In genomic region chr10:5930272-5930671, GRCh38 we compare ENCODE assay signal across 27 cellular contexts. TPM values are rescaled to one million over a fixed set of nuclear protein-coding genes. Genes with fewer than 3 reads are reported as not detected.
"Had no signal": no experiment of that assay in that cellular context is flagged by ENCODE, and none has a peak within 500 bp of the region (broad histone marks: within the 10 kb centered on the region; RNA-seq: fewer than 3 reads in every experiment).

No MANE protein-coding gene starts in this region.

- ATAC-seq: esophagus mucosa; gastroesophageal sphincter; left colon; left ventricle myocardium superior; natural killer cell; sciatic nerve; stimulated activated naive CD8-positive, alpha-beta T cell treated with anti-CD3 and anti-CD28 coated beads, Interleukin-15, amount 100 ng/mL, for 72 hours had no signal

- H3K27me3 ChIP-seq: dorsolateral prefrontal cortex, gastroesophageal sphincter, heart right ventricle, neutrophil, pancreas, thyroid gland had no signal

- H3K4me1 ChIP-seq: gastroesophageal sphincter, pancreas, thyroid gland had no signal

- H3K9me3 ChIP-seq: gastroesophageal sphincter, heart right ventricle, neutrophil, pancreas, thyroid gland had no signal

- DNase-seq: effector CD4-positive, alpha-beta T cell; endodermal cell; foreskin fibroblast; glutamatergic neuron; heart right ventricle; hippocampal formation; islet precursor cell; kidney glomerular epithelial cell; left colon; left ventricle myocardium superior; natural killer cell; stimulated activated CD4-positive, alpha-beta T cell treated with anti-CD3 and anti-CD28 coated beads, Interleukin-4, amount 100 ng/mL, for 1 hour; stimulated activated CD8-positive, alpha-beta memory T cell treated with anti-CD3 and anti-CD28 coated beads, Interleukin-4, amount 100 ng/mL, for 48 hours; stimulated activated naive CD4-positive, alpha-beta T cell; stimulated activated naive CD8-positive, alpha-beta T cell treated with anti-CD3 and anti-CD28 coated beads, Interleukin-15, amount 100 ng/mL, for 72 hours; thyroid gland; trophoblast cell had no signal

- H3K27ac ChIP-seq: epithelial cell of prostate, gastroesophageal sphincter, heart right ventricle, neutrophil, pancreas, thyroid gland had no signal

- FAIRE-seq: colon, pancreas had no signal

- H3K4me3 ChIP-seq: dorsolateral prefrontal cortex, gastroesophageal sphincter, heart right ventricle, lung, pancreas, thyroid gland had no signal

RNA-seq across cellular contexts. Expression of gene IL15RA, which starts 47.1 kb away (rescaled TPM):
- polyA plus RNA-seq: neural cell had no signal
